Comparison of ENCODE assay signal across 8 cellular contexts in genomic region chr18:53380063-53380639, GRCh38.
DNase-seq lines count a peak whose midpoint lies in the region; ATAC-seq, FAIRE-seq and TF ChIP-seq lines count a peak whose summit lies in the region.

No MANE protein-coding gene starts in this region.

- H3K27me3 Mint-ChIP-seq in activated CD8-positive, alpha-beta memory T cell treated with anti-CD3 and anti-CD28 coated beads, Interleukin-2, amount 10 ng/mL, durations not matched to agents 7 days and 5 days, result no peaks in the 10 kb centered on the region

- CTCF ChIA-PET in activated CD8-positive, alpha-beta memory T cell treated with anti-CD3 and anti-CD28 coated beads, Interleukin-2, amount 10 ng/mL, durations not matched to agents 7 days and 5 days (lab: Charles Lee), result no interaction called here

- no peak for FAIRE-seq in H54 (lab: Jason Lieb, UNC)

- DNase-seq in DMS 273 (lab: John Stamatoyannopoulos, UW; ENCODE audit: unreplicated experiment) (peak; percentile 73), H54 (ENCODE audit: insufficient read length, low spot score) (peak; percentile 0), NCI-H460 (ENCODE audit: extremely low read depth, low read depth) (peak; percentile 18), epithelial cell of prostate (ENCODE audit: low read depth, low spot score) (peak; percentile 1), sciatic nerve (ENCODE audit: low spot score) (no peak), HPDE6-E6E7 (ENCODE audit: extremely low spot score) (no peak)
- DNase-seq in activated CD8-positive, alpha-beta memory T cell treated with anti-CD3 and anti-CD28 coated beads, Interleukin-2, amount 10 ng/mL, durations not matched to agents 7 days and 5 days, result no peak

- ATAC-seq in sciatic nerve (peak; percentile 32), HG03025 (IDR thresholded peaks at IDR 0.05; ENCODE audit: low FRiP score, unreplicated experiment) (no peak)
- ATAC-seq in activated CD8-positive, alpha-beta memory T cell treated with anti-CD3 and anti-CD28 coated beads, Interleukin-2, amount 10 ng/mL, durations not matched to agents 7 days and 5 days, result no peak

- intact Hi-C loops in sciatic nerve (cut with DNase I), result no loop called here

- no peak overlapping the region for H3K4me3 Mint-ChIP-seq in activated CD8-positive, alpha-beta memory T cell treated with anti-CD3 and anti-CD28 coated beads, Interleukin-2, amount 10 ng/mL, durations not matched to agents 7 days and 5 days

- no peak overlapping the region for H3K27ac ChIP-seq in epithelial cell of prostate

- H3K27ac Mint-ChIP-seq in activated CD8-positive, alpha-beta memory T cell treated with anti-CD3 and anti-CD28 coated beads, Interleukin-2, amount 10 ng/mL, durations not matched to agents 7 days and 5 days, result no peak overlapping the region

- TF ChIP-seq POLR2A in H54 (IDR thresholded peaks at IDR 0.05; ENCODE audit: low read depth, low read length), result no peak

- no peaks in the 10 kb centered on the region for H3K4me1 Mint-ChIP-seq in activated CD8-positive, alpha-beta memory T cell treated with anti-CD3 and anti-CD28 coated beads, Interleukin-2, amount 10 ng/mL, durations not matched to agents 7 days and 5 days

- H3K9me3 Mint-ChIP-seq in activated CD8-positive, alpha-beta memory T cell treated with anti-CD3 and anti-CD28 coated beads, Interleukin-2, amount 10 ng/mL, durations not matched to agents 7 days and 5 days (ENCODE audit: low read depth), result peaks cover under 1% of the 10 kb centered on the region

- no peaks in the 10 kb centered on the region for H3K36me3 Mint-ChIP-seq in activated CD8-positive, alpha-beta memory T cell treated with anti-CD3 and anti-CD28 coated beads, Interleukin-2, amount 10 ng/mL, durations not matched to agents 7 days and 5 days

Comparison
In these comparisons a context has a peak if more than half of its experiments do, and no peak if none do; other contexts are left out.
1. DNase-seq: peak in DMS 273 (single experiment), H54 (single experiment), NCI-H460 (single experiment) and epithelial cell of prostate (single experiment); none in sciatic nerve (single experiment), activated CD8-positive, alpha-beta memory T cell treated with anti-CD3 and anti-CD28 coated beads, Interleukin-2, amount 10 ng/mL, durations not matched to agents 7 days and 5 days (single experiment) and HPDE6-E6E7 (single experiment).